ENCODE assay signal across 12 cellular contexts in genomic region chr3:190041333-190042041, GRCh38.
DNase-seq lines count a peak whose midpoint lies in the region; ATAC-seq and TF ChIP-seq lines count a peak whose summit lies in the region.
"Had no signal": no experiment of that assay in that cellular context is flagged by ENCODE, and none has a peak within 500 bp of the region (broad histone marks: within the 10 kb centered on the region; RNA-seq: fewer than 3 reads in every experiment).

No MANE protein-coding gene starts in this region.

- H3K4me1 Mint-ChIP-seq in mesothelial cell of epicardium = peaks cover 65% of the 10 kb centered on the region
- H3K4me1 Mint-ChIP-seq: activated naive CD4-positive, alpha-beta T cell treated with anti-CD3 and anti-CD28 coated beads, Interleukin-2, amount 10 ng/mL, durations not matched to agents 7 days and 5 days had no signal

- ATAC-seq in GM18499 (IDR thresholded peaks at IDR 0.05; ENCODE audit: insufficient read depth, unreplicated experiment) = peak; percentile 52
- ATAC-seq in HG02885 (IDR thresholded peaks at IDR 0.05; ENCODE audit: poor library complexity, unreplicated experiment) = peak; percentile 76
- ATAC-seq in stimulated activated naive CD8-positive, alpha-beta T cell treated with anti-CD3 and anti-CD28 coated beads, Interleukin-15, Interleukin-2, amounts not matched to agents 100 U/mL and 50 U/mL, for 24 hours = no peak

- TF ChIP-seq CTCF in choroid plexus epithelial cell (conservative IDR thresholded peaks at IDR 0.05; ENCODE audit: low read depth, low read length) = no peak
- TF ChIP-seq CTCF in mesothelial cell of epicardium (IDR thresholded peaks at IDR 0.05; ENCODE audit: unreplicated experiment) = no peak

- H3K9me3 Mint-ChIP-seq in mesothelial cell of epicardium = no peaks in the 10 kb centered on the region
- H3K9me3 Mint-ChIP-seq: activated naive CD4-positive, alpha-beta T cell treated with anti-CD3 and anti-CD28 coated beads, Interleukin-2, amount 10 ng/mL, durations not matched to agents 7 days and 5 days had no signal

- DNase-seq in choroid plexus epithelial cell (ENCODE audit: low read depth) = peak; percentile 80
- no peak for DNase-seq in mesothelial cell of epicardium (ENCODE audit: low spot score in 2 of 2, unreplicated experiment in 2 of 2)
- no peak for DNase-seq in DMS 273 treated with DMSO at 0.1 percent for 48 hours (lab: John Stamatoyannopoulos, UW)
- DNase-seq in UCSD-AML1 (lab: John Stamatoyannopoulos, UW; ENCODE audit: unreplicated experiment) = no peak
- DNase-seq in stimulated activated naive CD8-positive, alpha-beta T cell treated with anti-CD3 and anti-CD28 coated beads, Interleukin-15, Interleukin-2, amounts not matched to agents 100 U/mL and 50 U/mL, for 24 hours = no peak
- no peak for DNase-seq in ACHN
- DNase-seq: activated CD4-positive, CD25-positive, alpha-beta regulatory T cell treated with anti-CD3 and anti-CD28 coated beads, Interleukin-2, amount 50 U/mL, for 72 hours; activated naive CD4-positive, alpha-beta T cell treated with anti-CD3 and anti-CD28 coated beads, Interleukin-2, amount 10 ng/mL, durations not matched to agents 7 days and 5 days; COR-L47; effector CD8-positive, alpha-beta T cell had no signal

- H3K36me3 Mint-ChIP-seq in mesothelial cell of epicardium = no peaks in the 10 kb centered on the region
- H3K36me3 Mint-ChIP-seq: activated naive CD4-positive, alpha-beta T cell treated with anti-CD3 and anti-CD28 coated beads, Interleukin-2, amount 10 ng/mL, durations not matched to agents 7 days and 5 days had no signal

- H3K4me3 ChIP-seq in choroid plexus epithelial cell (ENCODE audit: low read depth, low read length) = no peak overlapping the region

- no peaks in the 10 kb centered on the region for H3K27me3 Mint-ChIP-seq in mesothelial cell of epicardium (ENCODE audit: low read depth)
- H3K27me3 Mint-ChIP-seq: activated naive CD4-positive, alpha-beta T cell treated with anti-CD3 and anti-CD28 coated beads, Interleukin-2, amount 10 ng/mL, durations not matched to agents 7 days and 5 days had no signal

- H3K4me3 Mint-ChIP-seq in mesothelial cell of epicardium = no peak overlapping the region
- H3K4me3 Mint-ChIP-seq: activated naive CD4-positive, alpha-beta T cell treated with anti-CD3 and anti-CD28 coated beads, Interleukin-2, amount 10 ng/mL, durations not matched to agents 7 days and 5 days had no signal

- in situ Hi-C loops in ACHN (cut with HindIII; ENCODE audit: low pct_ligation_motif_present, low pct_unique_long_range_greater_than_20kb, low sequenced_read_pairs) = no loop called here

- peak overlapping the region; percentile 4 for H3K27ac Mint-ChIP-seq in mesothelial cell of epicardium
- H3K27ac Mint-ChIP-seq: activated naive CD4-positive, alpha-beta T cell treated with anti-CD3 and anti-CD28 coated beads, Interleukin-2, amount 10 ng/mL, durations not matched to agents 7 days and 5 days had no signal
